ENCODE assay signal across 21 cellular contexts in the genomic region with DNA sequence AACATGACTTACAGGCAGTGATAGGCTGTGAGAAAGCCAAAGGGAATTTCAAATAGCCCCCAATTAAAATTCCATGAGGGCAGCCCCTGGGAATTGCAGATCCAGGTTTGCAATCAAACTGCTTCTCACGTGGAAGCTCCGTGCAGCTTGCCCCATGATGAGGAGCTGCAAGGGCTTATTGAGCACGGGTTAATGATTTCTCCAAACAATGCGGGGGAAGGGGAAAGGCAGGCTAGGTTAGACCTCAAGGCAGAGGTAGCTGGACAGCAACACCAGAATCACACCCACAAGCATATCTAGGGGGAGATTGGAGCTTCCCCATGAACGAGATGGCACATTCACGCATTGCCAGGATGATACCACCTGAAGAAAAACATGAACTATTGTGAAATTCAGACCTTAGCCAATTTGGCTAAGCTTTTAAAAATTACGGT. TPM values are rescaled to one million over a fixed set of nuclear protein-coding genes. Genes with fewer than 3 reads are reported as not detected.
A peak's percentile ranks its signal among the peaks of the same experiment; 100 is the strongest.
DNase-seq lines count a peak whose midpoint lies in the region; ATAC-seq and TF ChIP-seq lines count a peak whose summit lies in the region.
"Had no signal": no experiment of that assay in that cellular context is flagged by ENCODE, and none has a peak within 500 bp of the region (broad histone marks: within the 10 kb centered on the region; RNA-seq: fewer than 3 reads in every experiment).

No MANE protein-coding gene starts in this region.

- H3K9me3 Mint-ChIP-seq in effector memory CD8-positive, alpha-beta T cell: no peaks in the 10 kb centered on the region
- H3K9me3 Mint-ChIP-seq: CD8-positive, alpha-beta memory T cell; memory B cell had no signal

- no peak overlapping the region for H3K9ac ChIP-seq in HUES6 (ENCODE audit: low read length)

- H3K4me1 ChIP-seq in HUES6 (ENCODE audit: control insufficient read depth, insufficient read depth, low read length) (peaks cover 33% of the 10 kb centered on the region), esophagus muscularis mucosa (peaks cover 19 to 41% (median 35%) of the 10 kb centered on the region in 4 donors), mesodermal cell (ENCODE audit: control insufficient read depth, insufficient read depth, low read length, poor library complexity, severe bottlenecking) (peaks cover 24% of the 10 kb centered on the region)

- H3K36me3 ChIP-seq in HUES6 (ENCODE audit: control insufficient read depth, insufficient read depth, low read length): no peaks in the 10 kb centered on the region
- H3K36me3 ChIP-seq in esophagus muscularis mucosa: peaks cover 0 to 5% (median 0%) of the 10 kb centered on the region in 4 donors
- no peaks in the 10 kb centered on the region for H3K36me3 ChIP-seq in mesodermal cell (ENCODE audit: control insufficient read depth, insufficient read depth, low read length)

- in situ Hi-C loops in ACHN (cut with HindIII; ENCODE audit: low pct_ligation_motif_present, low pct_unique_long_range_greater_than_20kb, low sequenced_read_pairs): no loop called here

- H3K27ac ChIP-seq in HUES6 (ENCODE audit: low read depth, low read length): no peak overlapping the region
- H3K27ac ChIP-seq in esophagus muscularis mucosa (replicated peaks in 1 of 4): peak overlapping the region in 3 of 4 donors; percentile 15 to 99 (median 15)
- H3K27ac ChIP-seq in mesodermal cell (ENCODE audit: low read depth, low read length, severe bottlenecking): peak overlapping the region; percentile 43
- H3K27ac ChIP-seq: neutrophil, stomach had no signal

- no peak overlapping the region for H3K27ac Mint-ChIP-seq in effector memory CD8-positive, alpha-beta T cell
- H3K27ac Mint-ChIP-seq: CD8-positive, alpha-beta memory T cell; memory B cell had no signal

- TF ChIP-seq EP300 in esophagus muscularis mucosa (IDR thresholded peaks at IDR 0.05): no peak

- H3K9me3 ChIP-seq in HUES6 (ENCODE audit: control insufficient read depth, insufficient read depth, low read depth, low read length) (no peaks in the 10 kb centered on the region), esophagus muscularis mucosa (no peaks in the 10 kb centered on the region), mesodermal cell (ENCODE audit: control insufficient read depth, low read length) (no peaks in the 10 kb centered on the region)
- H3K9me3 ChIP-seq: neutrophil, stomach had no signal

- peak overlapping the region; percentile 13; the same call in 1 of the 2 replicates for H3K4me3 ChIP-seq in HUES6 (ENCODE audit: low read depth, low read length)
- H3K4me3 ChIP-seq in esophagus muscularis mucosa: no peak overlapping the region
- no peak overlapping the region for H3K4me3 ChIP-seq in mesodermal cell (ENCODE audit: extremely low read depth, insufficient read depth, low read length, poor library complexity, severe bottlenecking)
- H3K4me3 ChIP-seq: GM12878, stomach had no signal

- H3K27me3 Mint-ChIP-seq in effector memory CD8-positive, alpha-beta T cell: no peaks in the 10 kb centered on the region
- H3K27me3 Mint-ChIP-seq: memory B cell had no signal

- no peak for ATAC-seq in HG02938 (IDR thresholded peaks at IDR 0.05; ENCODE audit: unreplicated experiment)
- ATAC-seq in effector memory CD8-positive, alpha-beta T cell (replicated peaks): no peak
- ATAC-seq: GM12878, sciatic nerve had no signal

- H3K36me3 Mint-ChIP-seq in effector memory CD8-positive, alpha-beta T cell (ENCODE audit: insufficient read depth): peaks cover 18% of the 10 kb centered on the region
- H3K36me3 Mint-ChIP-seq: CD8-positive, alpha-beta memory T cell; memory B cell had no signal

- intact Hi-C loops in esophagus muscularis mucosa (cut with DNase I): loop anchor here (10.0 kb wide), 1 partner anchor 167 kb away; a partner anchor contains a TSS

- H3K27me3 ChIP-seq in HUES6 (ENCODE audit: control insufficient read depth, insufficient read depth, low read length): peaks cover 57% of the 10 kb centered on the region
- H3K27me3 ChIP-seq in esophagus muscularis mucosa: no peaks in the 10 kb centered on the region
- H3K27me3 ChIP-seq: neutrophil, stomach had no signal

- TF ChIP-seq CTCF in esophagus muscularis mucosa (IDR thresholded peaks at IDR 0.05): no peak

- H3K4me3 Mint-ChIP-seq in effector memory CD8-positive, alpha-beta T cell: no peak overlapping the region
- H3K4me3 Mint-ChIP-seq: CD8-positive, alpha-beta memory T cell; memory B cell had no signal

- DNase-seq in ACHN (peak; percentile 92), esophagus muscularis mucosa (ENCODE audit: extremely low spot score) (no peak), NCI-H187 treated with DMSO at 0.1 percent for 48 hours (lab: John Stamatoyannopoulos, UW) (no peak)
- no peak for DNase-seq in activated T-cell treated with anti-CD3 and anti-CD28 coated beads, Interleukin-2, amount 50 U/mL, for 48 hours
- no peak for DNase-seq in effector memory CD8-positive, alpha-beta T cell
- DNase-seq: activated CD4-positive, CD25-positive, alpha-beta regulatory T cell treated with anti-CD3 and anti-CD28 coated beads, Interleukin-2, amount 50 U/mL, for 72 hours; activated effector memory CD4-positive, alpha-beta T cell treated with anti-CD3 and anti-CD28 coated beads, Interleukin-2, amount 50 U/mL, for 16 hours; anterior cingulate cortex; CD8-positive, alpha-beta memory T cell; foreskin melanocyte; NCI-H187; stimulated activated CD4-positive, alpha-beta T cell treated with anti-CD3 and anti-CD28 coated beads, Interleukin-2, amount 100 ng/mL, for 24 hours; stomach; T1000 had no signal

- no peak for TF ChIP-seq POLR2A in esophagus muscularis mucosa (IDR thresholded peaks at IDR 0.05; ENCODE audit: low read depth)

- WGBS in esophagus muscularis mucosa: 87% methylated on average over 7 of the region's 7 CpGs
- 52 to 68% methylated on average over 4 of the region's 7 CpGs for WGBS in mesodermal cell (ENCODE audit: insufficient coverage in 2 of 2), 2 experiments

- peaks cover 9 to 16% of the 10 kb centered on the region in 2 donors for H3K4me1 Mint-ChIP-seq in effector memory CD8-positive, alpha-beta T cell (ENCODE audit: low read depth in 2 of 2)

RNA-seq across cellular contexts. Expression of a gene that starts 5.0 kb away (rescaled TPM):
- total RNA-seq in esophagus muscularis mucosa: 100 to 1,000 TPM in 1 of 4 donors, 10 to 100 TPM in 3; 62.2 to 108 (median 77.4) TPM
- 378 TPM for polyA plus RNA-seq in mesodermal cell (2013, experiment 1 of 2)
- polyA plus RNA-seq in mesodermal cell (2013, experiment 2 of 2): 304 TPM
